ENCODE assay signal across 11 cellular contexts in genomic region chr5:129899454-129899853, GRCh38. TPM values are rescaled to one million over a fixed set of nuclear protein-coding genes. Genes with fewer than 3 reads are reported as not detected.
A peak's percentile ranks its signal among the peaks of the same experiment; 100 is the strongest.
DNase-seq lines count a peak whose midpoint lies in the region; ATAC-seq and TF ChIP-seq lines count a peak whose summit lies in the region.
"Had no signal": no experiment of that assay in that cellular context is flagged by ENCODE, and none has a peak within 500 bp of the region (broad histone marks: within the 10 kb centered on the region; RNA-seq: fewer than 3 reads in every experiment).

No MANE protein-coding gene starts in this region.

- H3K79me2 ChIP-seq in mammary epithelial cell (ENCODE audit: insufficient read depth, low read length), result no peaks in the 10 kb centered on the region

- no peaks in the 10 kb centered on the region for H4K20me1 ChIP-seq in mammary epithelial cell (ENCODE audit: insufficient read depth, low read length)

- peaks cover 6% of the 10 kb centered on the region for H3K27me3 ChIP-seq in mammary epithelial cell (ENCODE audit: insufficient read depth, low read length)
- H3K27me3 ChIP-seq in lung (ENCODE audit: control insufficient read depth, insufficient read depth), result no peaks in the 10 kb centered on the region

- no peak for DNase-seq in AG09319 (ENCODE audit: extremely low read depth, low read depth)
- DNase-seq in LoVo (ENCODE audit: low spot score), result peak; percentile 26
- peak; percentile 11 for DNase-seq in mammary epithelial cell
- DNase-seq in lung (ENCODE audit: low spot score), result no peak
- no peak for DNase-seq in globus pallidus (ENCODE audit: low spot score)
- no peak for DNase-seq in NCI-H1092 treated with DMSO at 0.1 percent for 48 hours (lab: John Stamatoyannopoulos, UW)
- no peak for DNase-seq in activated T-cell treated with anti-CD3 and anti-CD28 coated beads for 4 hours
- DNase-seq: DND-41, naive B cell had no signal

- CTCF ChIA-PET in mammary epithelial cell (lab: Charles Lee; ENCODE audit: low non-redundant PET), result interaction anchor here (0.6 kb wide), 1 partner anchor 240 kb away, joined by 3 read pairs; no protein-coding TSS in a partner anchor

- H3K9ac ChIP-seq in mammary epithelial cell (ENCODE audit: insufficient read depth, low read length), result no peak overlapping the region

- H3K9me3 ChIP-seq in mammary epithelial cell (replicated peaks; ENCODE audit: insufficient read depth, low read length) (no peaks in the 10 kb centered on the region), lung (ENCODE audit: control insufficient read depth in 2 of 2, insufficient read depth in 1 of 2, low read length in 1 of 2) (no peaks in the 10 kb centered on the region)

- no peak overlapping the region for H3K4me2 ChIP-seq in mammary epithelial cell (ENCODE audit: insufficient read depth, low read depth, low read length)

- BruUV-seq in mammary epithelial cell (replicated peaks; lab: Mats Ljungman, UMichigan), result no TSS peak

- intact Hi-C loops in mammary epithelial cell (cut with micrococcal nuclease), result loop anchor here (1.0 to 10.0 kb wide), 2 partner anchors 242 to 1515 kb away; no protein-coding TSS in a partner anchor

- in situ Hi-C loops in mammary epithelial cell (cut with MboI; ENCODE audit: low sequenced_read_pairs in 2 of 2), result no loop called here

- dilution Hi-C loops in mammary epithelial cell (cut with HindIII; ENCODE audit: low sequenced_read_pairs), result no loop called here

- ATAC-seq in lung (ENCODE audit: insufficient read depth, low FRiP score), result no peak
- no peak for ATAC-seq in GM19452 (IDR thresholded peaks at IDR 0.05; ENCODE audit: unreplicated experiment)

- H3K27ac ChIP-seq in mammary epithelial cell (ENCODE audit: insufficient read depth, low read depth, low read length), result no peak overlapping the region
- H3K27ac ChIP-seq in lung (ENCODE audit: low read depth in 1 of 2, low read length in 1 of 2), result no peak overlapping the region

- H3K36me3 ChIP-seq in mammary epithelial cell (ENCODE audit: insufficient read depth, low read length), result no peaks in the 10 kb centered on the region
- H3K36me3 ChIP-seq in lung (ENCODE audit: control insufficient read depth in 2 of 2, insufficient read depth in 2 of 2, low read length in 2 of 2), result no peaks in the 10 kb centered on the region

- H3K4me3 ChIP-seq in mammary epithelial cell (replicated peaks in 1 of 3; ENCODE audit: insufficient read depth in 1 of 3, low read depth in 2 of 3, low read length in 3 of 3), result no peak overlapping the region
- H3K4me3 ChIP-seq in lung, result no peak overlapping the region

- no peak overlapping the region for H2AFZ ChIP-seq in mammary epithelial cell (ENCODE audit: low read depth, low read length)

- peaks cover 3% of the 10 kb centered on the region for H3K4me1 ChIP-seq in mammary epithelial cell (ENCODE audit: insufficient read depth, low read length)
- H3K4me1 ChIP-seq in lung (ENCODE audit: control insufficient read depth in 2 of 2, insufficient read depth in 2 of 2, low read length in 2 of 2), result no peaks in the 10 kb centered on the region

- peak; percentile 31 for TF ChIP-seq CTCF in AG09319 (IDR thresholded peaks at IDR 0.05; ENCODE audit: low read depth, low read length)
- TF ChIP-seq CTCF in mammary epithelial cell (conservative IDR thresholded peaks at IDR 0.05 in 1 of 2, IDR thresholded peaks at IDR 0.05 in 1 of 2; ENCODE audit: extremely low read depth in 1 of 2, insufficient read depth in 1 of 2, low read depth in 1 of 2, low read length in 2 of 2), result peak in 1 of 2 donors; percentile 39
- peak; percentile 13 for TF ChIP-seq CTCF in lung (IDR thresholded peaks at IDR 0.05; ENCODE audit: control extremely low read depth, extremely low read depth)

RNA-seq across cellular contexts. Expression of gene CHSY3, which starts 4.8 kb away (rescaled TPM):
- total RNA-seq in mammary epithelial cell (1 to 10 TPM; 1.7 to 1.8 TPM), lung (1 to 10 TPM; 4.1 to 6.7 TPM)
- polyA plus RNA-seq in mammary epithelial cell (0.37 TPM), lung (1 to 10 TPM in 1 of 2 donors, under 1 TPM in 1; 0.41 to 1.9 TPM)
- 1.7 TPM for polyA minus RNA-seq in mammary epithelial cell
- total RNA-seq: T-helper 1 cell treated with Interleukin-12 subunit alpha and Interleukin-12 subunit beta and Interleukin-4 antibody, amounts not matched to agents 30 ng/mL and 1 ng/mL, for 36 hours had no signal

Comparison
In these comparisons a context has a peak if more than half of its experiments do, and no peak if none do; other contexts are left out.
1. DNase-seq: peak in LoVo (single experiment) and mammary epithelial cell (single experiment); none in AG09319 (single experiment), lung (single experiment), globus pallidus (single experiment), NCI-H1092 treated with DMSO at 0.1 percent for 48 hours (single experiment) and activated T-cell treated with anti-CD3 and anti-CD28 coated beads for 4 hours (single experiment).